ENCODE assay signal across 9 cellular contexts in the genomic region with DNA sequence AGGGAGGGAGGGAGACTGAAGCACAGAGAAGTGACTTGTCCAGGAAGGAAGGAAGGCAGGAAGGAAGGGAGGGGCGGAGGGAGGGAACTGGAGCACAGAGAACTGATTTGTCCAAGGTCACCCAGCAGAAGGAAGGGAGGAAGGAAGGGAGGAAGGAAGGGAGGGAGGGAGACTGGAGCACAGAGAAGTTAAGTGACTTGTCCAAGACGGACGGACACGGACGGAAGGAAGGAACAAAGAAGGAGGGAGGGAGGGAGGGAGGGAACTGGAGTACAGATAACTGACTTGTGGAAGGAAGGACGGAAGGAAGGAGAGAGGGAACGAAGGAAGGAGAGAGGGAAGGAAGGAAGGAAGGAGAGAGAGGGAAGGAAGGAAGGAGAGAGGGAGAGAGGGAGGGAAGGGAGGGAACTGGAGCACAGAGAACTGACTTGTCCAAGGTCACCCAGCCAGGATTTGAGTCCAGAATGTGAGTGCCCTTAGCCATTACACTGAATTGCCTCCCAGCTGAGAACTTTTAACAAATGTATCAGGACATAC. TPM values are rescaled to one million over a fixed set of nuclear protein-coding genes. Genes with fewer than 3 reads are reported as not detected.
A peak's percentile ranks its signal among the peaks of the same experiment; 100 is the strongest.
DNase-seq lines count a peak whose midpoint lies in the region; ATAC-seq and TF ChIP-seq lines count a peak whose summit lies in the region.
"Had no signal": no experiment of that assay in that cellular context is flagged by ENCODE, and none has a peak within 500 bp of the region (broad histone marks: within the 10 kb centered on the region; RNA-seq: fewer than 3 reads in every experiment).

No MANE protein-coding gene starts in this region.

- no peaks in the 10 kb centered on the region for H3K4me1 ChIP-seq in foreskin keratinocyte
- peaks cover 3% of the 10 kb centered on the region for H3K4me1 ChIP-seq in testis

- H3K4me1 Mint-ChIP-seq in activated T-cell treated with anti-CD3 and anti-CD28 coated beads, Interleukin-2, amount 50 U/mL, for 24 hours (ENCODE audit: low read depth), result peaks cover 42% of the 10 kb centered on the region

- no peak for DNase-seq in activated T-cell treated with anti-CD3 and anti-CD28 coated beads, Interleukin-2, amount 50 U/mL, for 24 hours
- no peak for DNase-seq in activated T-cell treated with anti-CD3 and anti-CD28 coated beads, Interleukin-2, amount 50 U/mL, for 48 hours
- DNase-seq in RWPE1 (ENCODE audit: low spot score) (no peak), foreskin keratinocyte (no peak), testis (peak; percentile 26)
- DNase-seq in activated CD4-positive, CD25-positive, alpha-beta regulatory T cell (lab: John Stamatoyannopoulos, UW), result no peak
- no peak for DNase-seq in effector CD4-positive, alpha-beta T cell
- DNase-seq: NCI-H2107 had no signal

- peak overlapping the region; percentile 98 for H3K4me3 Mint-ChIP-seq in activated T-cell treated with anti-CD3 and anti-CD28 coated beads, Interleukin-2, amount 50 U/mL, for 24 hours

- intact Hi-C loops in testis (cut with DNase I; ENCODE audit: low total_unique reads), result no loop called here

- CTCF ChIA-PET in RWPE1 (lab: Yijun Ruan, JAX), result interaction anchor here (0.6 kb wide), 1 partner anchor 1787 kb away, joined by 3 read pairs; no protein-coding TSS in a partner anchor

- H3K9me3 ChIP-seq in testis, result no peaks in the 10 kb centered on the region

- H3K27me3 ChIP-seq in foreskin keratinocyte (no peaks in the 10 kb centered on the region), testis (no peaks in the 10 kb centered on the region)

- ATAC-seq in foreskin keratinocyte (no peak), HG03354 (IDR thresholded peaks at IDR 0.05; ENCODE audit: poor library complexity, severe bottlenecking, unreplicated experiment) (no peak)

- TF ChIP-seq CTCF in RWPE1 (conservative IDR thresholded peaks at IDR 0.05; ENCODE audit: low read depth) (no peak), foreskin keratinocyte (conservative IDR thresholded peaks at IDR 0.05) (no peak), testis (IDR thresholded peaks at IDR 0.05) (no peak)

- H3K27ac ChIP-seq in RWPE1 (peak overlapping the region; percentile 77), foreskin keratinocyte (peak overlapping the region; percentile 56), testis (no peak overlapping the region)

- no peak overlapping the region for H3K4me3 ChIP-seq in testis

- POLR2A ChIA-PET in RWPE1 (lab: Yijun Ruan, JAX; ENCODE audit: low non-redundant PET), result no interaction called here

- no peaks in the 10 kb centered on the region for H3K27me3 Mint-ChIP-seq in activated T-cell treated with anti-CD3 and anti-CD28 coated beads, Interleukin-2, amount 50 U/mL, for 24 hours

- no peak overlapping the region for H3K27ac Mint-ChIP-seq in activated T-cell treated with anti-CD3 and anti-CD28 coated beads, Interleukin-2, amount 50 U/mL, for 24 hours

- no peaks in the 10 kb centered on the region for H3K9me3 Mint-ChIP-seq in activated T-cell treated with anti-CD3 and anti-CD28 coated beads, Interleukin-2, amount 50 U/mL, for 24 hours

- H3K36me3 Mint-ChIP-seq in activated T-cell treated with anti-CD3 and anti-CD28 coated beads, Interleukin-2, amount 50 U/mL, for 24 hours (ENCODE audit: low read depth), result peaks cover 31% of the 10 kb centered on the region

- WGBS in testis, 2 donors, result 19 to 33% methylated on average over 7 of the region's 7 CpGs

- no peaks in the 10 kb centered on the region for H3K36me3 ChIP-seq in testis (ENCODE audit: low read depth, missing control alignments)

- no peak for TF ChIP-seq POLR2A in testis (IDR thresholded peaks at IDR 0.05)

RNA-seq across cellular contexts. Expression of a gene that starts 1.5 kb away (rescaled TPM):
- total RNA-seq in foreskin keratinocyte (43.8 and 51.7 TPM in 2 replicates), testis (10 to 100 TPM in 1 of 2 donors, 1 to 10 TPM in 1; 8.0 to 12.9 TPM)
- polyA plus RNA-seq in foreskin keratinocyte (25.3 and 25.5 TPM in 2 replicates), testis (ENCODE audit: insufficient read depth, low read depth, low replicate concordance) (7.8 TPM)

Comparison
In these comparisons a context has a peak if more than half of its experiments do, and no peak if none do; other contexts are left out.
1. H3K27ac ChIP-seq: peak in RWPE1 (single experiment) and foreskin keratinocyte (single experiment); none in testis (0 of 2).